Comparison of ENCODE assay signal across 8 cellular contexts in genomic region chr9:81588148-81588874, GRCh38.
DNase-seq lines count a peak whose midpoint lies in the region; ATAC-seq, FAIRE-seq and TF ChIP-seq lines count a peak whose summit lies in the region.

No MANE protein-coding gene starts in this region.

- H3K4me3 ChIP-seq in body of pancreas, result no peak overlapping the region
- no peak overlapping the region for H3K4me3 ChIP-seq in suprapubic skin

- WGBS in body of pancreas, 2 donors, result 21 to 27% methylated on average over 15 of the region's 15 CpGs
- WGBS in suprapubic skin, result 80% methylated on average over 15 of the region's 15 CpGs

- H3K27ac ChIP-seq in body of pancreas (peak overlapping the region; percentile 81 to 92 (median 87)), suprapubic skin (peak overlapping the region; percentile 36)

- TF ChIP-seq POLR2A in body of pancreas (IDR thresholded peaks at IDR 0.05) (peak in 2 of 3 donors; percentile 59 to 63), suprapubic skin (IDR thresholded peaks at IDR 0.05) (no peak)

- no peaks in the 10 kb centered on the region for H3K4me1 Mint-ChIP-seq in stimulated activated effector memory CD8-positive, alpha-beta T cell treated with anti-CD3 and anti-CD28 coated beads, Interleukin-12 subunit alpha, Interleukin-12 subunit beta, amount 100 ng/mL, for 72 hours

- H3K4me3 Mint-ChIP-seq in stimulated activated effector memory CD8-positive, alpha-beta T cell treated with anti-CD3 and anti-CD28 coated beads, Interleukin-12 subunit alpha, Interleukin-12 subunit beta, amount 100 ng/mL, for 72 hours, result no peak overlapping the region

- H3K36me3 Mint-ChIP-seq in stimulated activated effector memory CD8-positive, alpha-beta T cell treated with anti-CD3 and anti-CD28 coated beads, Interleukin-12 subunit alpha, Interleukin-12 subunit beta, amount 100 ng/mL, for 72 hours, result peaks cover under 1% of the 10 kb centered on the region

- H3K36me3 ChIP-seq in body of pancreas (replicated peaks in 1 of 2; ENCODE audit: insufficient read depth in 1 of 2, low read depth in 2 of 2) (peaks cover 0 to 4% of the 10 kb centered on the region in 2 donors), suprapubic skin (peaks cover 66% of the 10 kb centered on the region)

- H3K27me3 ChIP-seq in body of pancreas, result no peaks in the 10 kb centered on the region
- H3K27me3 ChIP-seq in suprapubic skin, result no peaks in the 10 kb centered on the region

- FAIRE-seq in islet of Langerhans (lab: Jason Lieb, UNC), result peak; percentile 92

- DNase-seq in NCI-H146 (lab: John Stamatoyannopoulos, UW), result peak; percentile 65
- DNase-seq in body of pancreas, result peak; percentile 87 to 96 (median 92)
- DNase-seq in suprapubic skin (ENCODE audit: low spot score in 2 of 2), result no peak
- DNase-seq in stimulated activated effector memory CD8-positive, alpha-beta T cell treated with anti-CD3 and anti-CD28 coated beads, Interleukin-12 subunit alpha, Interleukin-12 subunit beta, amount 100 ng/mL, for 72 hours (ENCODE audit: low spot score in 2 of 2), result no peak

- no peaks in the 10 kb centered on the region for H3K9me3 ChIP-seq in body of pancreas
- no peaks in the 10 kb centered on the region for H3K9me3 ChIP-seq in suprapubic skin

- TF ChIP-seq CTCF in body of pancreas (IDR thresholded peaks at IDR 0.05) (peak in 3 of 7 experiments; percentile 18 to 27 (median 26)), suprapubic skin (IDR thresholded peaks at IDR 0.05) (no peak)

- H3K27ac Mint-ChIP-seq in stimulated activated effector memory CD8-positive, alpha-beta T cell treated with anti-CD3 and anti-CD28 coated beads, Interleukin-12 subunit alpha, Interleukin-12 subunit beta, amount 100 ng/mL, for 72 hours, result no peak overlapping the region

- H3K9me3 Mint-ChIP-seq in stimulated activated effector memory CD8-positive, alpha-beta T cell treated with anti-CD3 and anti-CD28 coated beads, Interleukin-12 subunit alpha, Interleukin-12 subunit beta, amount 100 ng/mL, for 72 hours, result no peaks in the 10 kb centered on the region

- peak; percentile 16 for TF ChIP-seq EP300 in suprapubic skin (IDR thresholded peaks at IDR 0.05)

- ATAC-seq in body of pancreas (peak; percentile 94), GM21447 (IDR thresholded peaks at IDR 0.05; ENCODE audit: unreplicated experiment) (no peak), HG03354 (IDR thresholded peaks at IDR 0.05; ENCODE audit: poor library complexity, severe bottlenecking, unreplicated experiment) (no peak), GM21526 (IDR thresholded peaks at IDR 0.05; ENCODE audit: low FRiP score, unreplicated experiment) (no peak)
- no peak for ATAC-seq in stimulated activated effector memory CD8-positive, alpha-beta T cell treated with anti-CD3 and anti-CD28 coated beads, Interleukin-12 subunit alpha, Interleukin-12 subunit beta, amount 100 ng/mL, for 72 hours

- intact Hi-C loops in body of pancreas (cut with DNase I), result no loop called here

- peaks cover 36% of the 10 kb centered on the region for H3K4me1 ChIP-seq in body of pancreas
- peaks cover 6% of the 10 kb centered on the region for H3K4me1 ChIP-seq in suprapubic skin

Comparison
In these comparisons a context has a peak if more than half of its experiments do, and no peak if none do; other contexts are left out.
1. DNase-seq: peak in NCI-H146 (single experiment) and body of pancreas (4 of 4); none in suprapubic skin (0 of 2) and stimulated activated effector memory CD8-positive, alpha-beta T cell treated with anti-CD3 and anti-CD28 coated beads, Interleukin-12 subunit alpha, Interleukin-12 subunit beta, amount 100 ng/mL, for 72 hours (0 of 2).
2. POLR2A ChIP-seq: peak in body of pancreas (2 of 3); none in suprapubic skin (0 of 2).